ENCODE assay signal across 21 cellular contexts in the genomic region with DNA sequence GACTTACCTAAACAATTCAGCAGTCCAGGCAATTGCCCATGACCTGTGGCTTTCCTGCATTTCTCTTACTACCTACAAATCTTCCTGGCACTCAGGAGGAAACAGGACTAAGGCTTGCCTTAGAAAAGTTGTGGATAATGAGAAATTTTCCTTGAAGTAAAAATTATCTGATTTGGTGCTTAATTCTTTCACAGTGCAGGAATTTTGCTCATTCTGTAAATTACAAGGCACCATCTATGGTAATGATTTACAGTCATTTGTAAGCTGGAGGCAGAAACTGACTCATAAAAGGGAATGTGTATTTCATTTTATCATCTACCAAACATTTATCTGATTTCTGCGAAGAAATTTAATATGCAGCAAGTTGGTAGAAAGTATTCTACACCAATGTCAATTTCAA.
DNase-seq lines count a peak whose midpoint lies in the region; ATAC-seq and TF ChIP-seq lines count a peak whose summit lies in the region.
"Had no signal": no experiment of that assay in that cellular context is flagged by ENCODE, and none has a peak within 500 bp of the region (broad histone marks: within the 10 kb centered on the region; RNA-seq: fewer than 3 reads in every experiment).

No MANE protein-coding gene starts in this region.

- H3K9me3 ChIP-seq in cardiac muscle cell (ENCODE audit: low read depth) (no peaks in the 10 kb centered on the region), right cardiac atrium (ENCODE audit: control insufficient read depth, low read length) (no peaks in the 10 kb centered on the region), mammary epithelial cell (replicated peaks; ENCODE audit: insufficient read depth, low read length) (no peaks in the 10 kb centered on the region)
- H3K9me3 ChIP-seq: BLaER1 had no signal

- no peak overlapping the region for H3K4me3 ChIP-seq in cardiac muscle cell
- H3K4me3 ChIP-seq in right cardiac atrium (ENCODE audit: low read length), result no peak overlapping the region
- peak overlapping the region in 1 of 3 experiments; percentile 7 for H3K4me3 ChIP-seq in mammary epithelial cell (replicated peaks in 1 of 3; ENCODE audit: insufficient read depth in 1 of 3, low read depth in 2 of 3, low read length in 3 of 3)
- H3K4me3 ChIP-seq in kidney epithelial cell (ENCODE audit: low read depth, low read length), result no peak overlapping the region
- H3K4me3 ChIP-seq: BLaER1 had no signal

- peak overlapping the region; percentile 65 for H3K4me2 ChIP-seq in mammary epithelial cell (ENCODE audit: insufficient read depth, low read depth, low read length)
- H3K4me2 ChIP-seq: BLaER1 had no signal

- no peak overlapping the region for H3K9ac ChIP-seq in mammary epithelial cell (ENCODE audit: insufficient read depth, low read length)
- H3K9ac ChIP-seq: BLaER1 had no signal

- H3K4me1 ChIP-seq in cardiac muscle cell (ENCODE audit: low read depth) (peaks cover 12% of the 10 kb centered on the region), right cardiac atrium (ENCODE audit: control insufficient read depth, insufficient read depth, low read length) (no peaks in the 10 kb centered on the region), mammary epithelial cell (ENCODE audit: insufficient read depth, low read length) (peaks cover 12% of the 10 kb centered on the region)
- H3K4me1 ChIP-seq: BLaER1 had no signal

- H3K27ac ChIP-seq in cardiac muscle cell (peak overlapping the region; percentile 98), right cardiac atrium (ENCODE audit: low read length) (no peak overlapping the region), mammary epithelial cell (ENCODE audit: insufficient read depth, low read depth, low read length) (peak overlapping the region; percentile 77)
- H3K27ac ChIP-seq: BLaER1 had no signal

- H3K36me3 ChIP-seq in cardiac muscle cell, result no peaks in the 10 kb centered on the region
- H3K36me3 ChIP-seq in mammary epithelial cell (ENCODE audit: insufficient read depth, low read length), result no peaks in the 10 kb centered on the region
- no peaks in the 10 kb centered on the region for H3K36me3 ChIP-seq in kidney epithelial cell (ENCODE audit: control insufficient read depth, insufficient read depth, low read length)
- H3K36me3 ChIP-seq: BLaER1 had no signal

- TF ChIP-seq CTCF in cardiac muscle cell (IDR thresholded peaks at IDR 0.05; ENCODE audit: low read depth, low read length), result no peak
- no peak for TF ChIP-seq CTCF in mammary epithelial cell (conservative IDR thresholded peaks at IDR 0.05 in 1 of 2, IDR thresholded peaks at IDR 0.05 in 1 of 2; ENCODE audit: extremely low read depth in 1 of 2, insufficient read depth in 1 of 2, low read depth in 1 of 2, low read length in 2 of 2)
- no peak for TF ChIP-seq CTCF in kidney epithelial cell (IDR thresholded peaks at IDR 0.05; ENCODE audit: insufficient read depth, low read length, poor library complexity, severe bottlenecking)

- ATAC-seq in right cardiac atrium (no peak), esophagus mucosa (no peak)
- ATAC-seq: natural killer cell, Right ventricle myocardium inferior, T-cell had no signal

- peak in 1 of 2 donors; percentile 11 for DNase-seq in cardiac muscle cell (ENCODE audit: low read depth in 1 of 2, low spot score in 1 of 2)
- no peak for DNase-seq in right cardiac atrium
- peak; percentile 22 for DNase-seq in mammary epithelial cell
- DNase-seq in kidney epithelial cell (ENCODE audit: low read depth), result peak; percentile 45
- DNase-seq in T-helper 1 cell, result no peak
- no peak for DNase-seq in SIG-M5 treated with dmso at 0.1 percent for 504 hours (lab: John Stamatoyannopoulos, UW; ENCODE audit: unreplicated experiment)
- DNase-seq in NCI-H1930 (lab: John Stamatoyannopoulos, UW), result no peak
- DNase-seq: activated naive CD4-positive, alpha-beta T cell; anterior cingulate cortex; HFFc6; immature natural killer cell; IMR-90; natural killer cell; NCI-H2029; NCI-H524; posterior cingulate gyrus; small intestine; T-cell had no signal

- dilution Hi-C loops in mammary epithelial cell (cut with HindIII; ENCODE audit: low sequenced_read_pairs), result no loop called here

- WGBS in right cardiac atrium, result 74% methylated on average over 1 of the region's 1 CpG
- WGBS in mammary epithelial cell (ENCODE audit: low coverage, missing lambda C conversion rate), result 0% methylated on average over 1 of the region's 1 CpG

- in situ Hi-C loops in mammary epithelial cell (cut with MboI; ENCODE audit: low sequenced_read_pairs in 2 of 2), result no loop called here

- no peaks in the 10 kb centered on the region for H3K79me2 ChIP-seq in mammary epithelial cell (ENCODE audit: insufficient read depth, low read length)

- peak overlapping the region; percentile 77 for H2AFZ ChIP-seq in mammary epithelial cell (ENCODE audit: low read depth, low read length)

- no peaks in the 10 kb centered on the region for H4K20me1 ChIP-seq in mammary epithelial cell (ENCODE audit: insufficient read depth, low read length)
- H4K20me1 ChIP-seq: BLaER1 had no signal

- BruUV-seq in mammary epithelial cell (replicated peaks; lab: Mats Ljungman, UMichigan), result no TSS peak

- H3K27me3 ChIP-seq in cardiac muscle cell (no peaks in the 10 kb centered on the region), right cardiac atrium (ENCODE audit: control insufficient read depth, insufficient read depth) (no peaks in the 10 kb centered on the region), mammary epithelial cell (ENCODE audit: insufficient read depth, low read length) (no peaks in the 10 kb centered on the region), kidney epithelial cell (ENCODE audit: control insufficient read depth, insufficient read depth, low read length) (no peaks in the 10 kb centered on the region)
- H3K27me3 ChIP-seq: BLaER1 had no signal

- CTCF ChIA-PET in mammary epithelial cell (lab: Charles Lee; ENCODE audit: low non-redundant PET), result no interaction called here

- intact Hi-C loops in right cardiac atrium (cut with DNase I) (no loop called here), mammary epithelial cell (cut with micrococcal nuclease) (no loop called here)

Comparison
In these comparisons a context has a peak if more than half of its experiments do, and no peak if none do; other contexts are left out.
1. DNase-seq: peak in mammary epithelial cell (single experiment) and kidney epithelial cell (single experiment); none in right cardiac atrium (0 of 3), T-helper 1 cell (0 of 5), SIG-M5 treated with dmso at 0.1 percent for 504 hours (single experiment) and NCI-H1930 (0 of 2).